In the genomic region with DNA sequence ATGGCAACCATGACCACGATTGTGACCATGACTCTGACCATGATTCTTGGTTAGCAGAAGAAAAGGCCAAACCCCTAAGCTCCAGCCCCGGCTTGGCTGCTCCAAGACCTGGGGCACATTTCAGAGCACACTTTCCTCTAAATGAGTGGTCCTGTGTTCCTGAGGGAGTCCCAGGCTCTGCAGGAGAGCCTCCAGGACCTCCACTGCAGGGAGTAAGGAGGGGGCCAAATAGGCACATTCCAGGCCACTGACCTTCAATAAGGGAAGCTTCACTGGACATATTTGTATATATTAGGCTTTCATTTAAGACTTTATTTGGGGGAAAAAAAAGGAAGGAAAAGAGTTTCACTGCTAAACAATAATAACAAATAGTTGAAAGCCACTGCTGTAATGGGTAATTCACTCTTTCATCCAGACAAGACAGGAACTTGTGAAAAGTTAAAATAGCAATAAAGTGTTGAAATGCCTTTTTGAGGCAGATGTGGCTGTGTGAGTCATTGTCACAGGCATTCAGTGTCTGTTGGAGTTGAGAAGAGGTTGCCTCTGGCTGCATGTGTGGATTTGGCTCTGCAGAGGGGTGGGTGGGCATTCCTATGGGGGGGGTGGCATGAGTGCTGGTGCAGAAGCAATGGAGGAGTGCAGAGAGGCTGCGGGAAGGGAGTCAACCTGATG, we compare ENCODE assay signal across 11 cellular contexts.
DNase-seq lines count a peak whose midpoint lies in the region; ATAC-seq and TF ChIP-seq lines count a peak whose summit lies in the region.
"Had no signal": no experiment of that assay in that cellular context is flagged by ENCODE, and none has a peak within 500 bp of the region (broad histone marks: within the 10 kb centered on the region; RNA-seq: fewer than 3 reads in every experiment).

No MANE protein-coding gene starts in this region.

- peak overlapping the region; percentile 96 for H2BK5ac ChIP-seq in IMR-90 (ENCODE audit: low read depth, low read length, poor library complexity, severe bottlenecking)

- 0 out of 2 replicates have a peak overlapping the region, but pooled peaks have one; percentile 1 for H3K4me2 ChIP-seq in IMR-90 (ENCODE audit: low read depth, low read length)

- TF ChIP-seq POLR2A in IMR-90 (IDR thresholded peaks at IDR 0.05; ENCODE audit: low read depth, low read length): no peak

- in situ Hi-C loops in IMR-90 (cut with MboI; ENCODE audit: low sequenced_read_pairs) (no loop called here), astrocyte of the spinal cord (cut with HindIII; ENCODE audit: low sequenced_read_pairs) (no loop called here)

- H2BK15ac ChIP-seq in IMR-90 (ENCODE audit: low read depth, low read length): peak overlapping the region; percentile 62

- DNase-seq in AG08395 (ENCODE audit: low spot score) (peak; percentile 84), IMR-90 (peak; percentile 87), astrocyte of the spinal cord (ENCODE audit: low read depth, low spot score) (peak; percentile 86), medulla oblongata (ENCODE audit: extremely low spot score) (peak; percentile 54)
- DNase-seq in activated CD4-positive, CD25-positive, alpha-beta regulatory T cell treated with anti-CD3 and anti-CD28 coated beads, Interleukin-2, amount 50 U/mL, for 72 hours: no peak
- DNase-seq: activated CD8-positive, alpha-beta memory T cell treated with anti-CD3 and anti-CD28 coated beads, Interleukin-2, amount 50 U/mL, for 4 hours; heart right ventricle; NCI-H446 had no signal

- H3K79me1 ChIP-seq in IMR-90 (ENCODE audit: low read depth in 1 of 2, low read length in 2 of 2): peaks cover 0 to 10% of the 10 kb centered on the region in 2 experiments; a peak in 1 of 4 replicates

- H2AFZ ChIP-seq in IMR-90 (replicated peaks; ENCODE audit: low read length, poor library complexity): no peak overlapping the region

- no TSS peak for BruUV-seq in IMR-90 (replicated peaks; lab: Mats Ljungman, UMichigan)

- dilution Hi-C loops in IMR-90 (cut with HindIII; ENCODE audit: low sequenced_read_pairs, unreplicated experiment): no loop called here

- H4K91ac ChIP-seq in IMR-90 (ENCODE audit: insufficient read depth, low read depth, low read length): peak overlapping the region; percentile 93

- peak overlapping the region; percentile 98 for H3K4ac ChIP-seq in IMR-90 (ENCODE audit: low read depth, low read length)

- H3K4me3 ChIP-seq in IMR-90 (ENCODE audit: insufficient read depth, low read depth, low read length): no peak overlapping the region
- no peak overlapping the region for H3K4me3 ChIP-seq in astrocyte of the spinal cord (ENCODE audit: low read depth, low read length)
- H3K4me3 ChIP-seq: heart right ventricle had no signal

- intact Hi-C loops in IMR-90 (cut with micrococcal nuclease): loop anchor here (1.0 kb wide), 1 partner anchor 21 kb away; no protein-coding TSS in a partner anchor

- WGBS in IMR-90 (ENCODE audit: extremely low coverage in 2 of 2, insufficient read length in 1 of 2), 2 experiments: 83% methylated on average over 1 of the region's 3 CpGs; no CpG with 5 or more reads in 1 of the 2 experiments

- peak overlapping the region; percentile 67 for H3K56ac ChIP-seq in IMR-90 (ENCODE audit: extremely low read depth, insufficient read depth, low read length)

- H3K18ac ChIP-seq in IMR-90 (ENCODE audit: low read depth, low read length): peak overlapping the region; percentile 87

- peak overlapping the region; percentile 97 for H3K27ac ChIP-seq in IMR-90 (ENCODE audit: insufficient read depth, low read length)

- H4K20me1 ChIP-seq in IMR-90 (ENCODE audit: insufficient read depth, low read length): 0 out of 2 replicates have a peak, but pooled peaks cover 3% of the 10 kb centered on the region

- H2AK9ac ChIP-seq in IMR-90 (replicated peaks; ENCODE audit: low read depth, low read length, poor library complexity): peak overlapping the region; percentile 53

- CTCF ChIA-PET in IMR-90 (lab: Yijun Ruan, JAX): no interaction called here

- peak overlapping the region; percentile 25 for H3K9ac ChIP-seq in IMR-90 (ENCODE audit: low read depth, low read length)

- no peak for TF ChIP-seq CTCF in IMR-90 (conservative IDR thresholded peaks at IDR 0.05; ENCODE audit: low read depth, low read length)
- no peak for TF ChIP-seq CTCF in astrocyte of the spinal cord (IDR thresholded peaks at IDR 0.05; ENCODE audit: low read depth, low read length)

- no peaks in the 10 kb centered on the region for H3K27me3 ChIP-seq in IMR-90 (ENCODE audit: control insufficient read depth, insufficient read depth, low read length)

- H2AK5ac ChIP-seq in IMR-90 (ENCODE audit: low read depth, low read length): peak overlapping the region; percentile 98

- POLR2A ChIA-PET in IMR-90 (lab: Charles Lee; ENCODE audit: unreplicated experiment): no interaction called here

- H3K4me1 ChIP-seq in IMR-90 (ENCODE audit: control insufficient read depth, insufficient read depth, low read length): peaks cover 24% of the 10 kb centered on the region

- peak overlapping the region; percentile 90 for H4K5ac ChIP-seq in IMR-90 (ENCODE audit: low read depth, low read length)

- ATAC-seq in IMR-90 (ENCODE audit: low read depth) (peak; percentile 73), HG02763 (IDR thresholded peaks at IDR 0.05; ENCODE audit: unreplicated experiment) (no peak), GM19324 (IDR thresholded peaks at IDR 0.05; ENCODE audit: low FRiP score, unreplicated experiment) (no peak), HG03520 (IDR thresholded peaks at IDR 0.05; ENCODE audit: unreplicated experiment) (no peak)

- H3K36me3 ChIP-seq in IMR-90 (ENCODE audit: control insufficient read depth, insufficient read depth, low read length): peaks cover 37% of the 10 kb centered on the region; the same call in 1 of the 2 replicates

- H3K9me1 ChIP-seq in IMR-90 (ENCODE audit: insufficient read depth, low read length): peaks cover 24% of the 10 kb centered on the region

- peak overlapping the region; percentile 75 to 89 for H4K8ac ChIP-seq in IMR-90 (ENCODE audit: low read depth in 2 of 2, low read length in 2 of 2)

- H2BK120ac ChIP-seq in IMR-90 (ENCODE audit: low read depth, low read length): peak overlapping the region; percentile 97

- H3K23ac ChIP-seq in IMR-90 (ENCODE audit: low read depth, low read length): peak overlapping the region; percentile 96

- H3K9me3 ChIP-seq in IMR-90 (ENCODE audit: control insufficient read depth, insufficient read depth, low read length): peaks cover 17% of the 10 kb centered on the region

- no peak for TF ChIP-seq RAD21 in IMR-90 (IDR thresholded peaks at IDR 0.05; ENCODE audit: low read length)

- peak overlapping the region; percentile 97 for H2BK20ac ChIP-seq in IMR-90 (ENCODE audit: low read depth, low read length)

- H3K14ac ChIP-seq in IMR-90 (replicated peaks; ENCODE audit: low read depth, low read length): peak overlapping the region; percentile 89

TF ChIP-seq in IMR-90, 13 proteins besides CTCF, POLR2A, EP300 and RAD21:
- TF ChIP-seq, protein P1, sequence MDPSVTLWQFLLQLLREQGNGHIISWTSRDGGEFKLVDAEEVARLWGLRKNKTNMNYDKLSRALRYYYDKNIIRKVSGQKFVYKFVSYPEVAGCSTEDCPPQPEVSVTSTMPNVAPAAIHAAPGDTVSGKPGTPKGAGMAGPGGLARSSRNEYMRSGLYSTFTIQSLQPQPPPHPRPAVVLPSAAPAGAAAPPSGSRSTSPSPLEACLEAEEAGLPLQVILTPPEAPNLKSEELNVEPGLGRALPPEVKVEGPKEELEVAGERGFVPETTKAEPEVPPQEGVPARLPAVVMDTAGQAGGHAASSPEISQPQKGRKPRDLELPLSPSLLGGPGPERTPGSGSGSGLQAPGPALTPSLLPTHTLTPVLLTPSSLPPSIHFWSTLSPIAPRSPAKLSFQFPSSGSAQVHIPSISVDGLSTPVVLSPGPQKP (IDR thresholded peaks at IDR 0.05; ENCODE audit: borderline replicate concordance, low read depth, low read length): no peak
- TF ChIP-seq SMC3 (IDR thresholded peaks at IDR 0.05; ENCODE audit: low read depth, low read length) (no peak), FOS (IDR thresholded peaks at IDR 0.05; ENCODE audit: low read depth, low read length) (peak; percentile 46), NFE2L2 (IDR thresholded peaks at IDR 0.05; ENCODE audit: low read depth, low read length) (no peak), BHLHE40 (IDR thresholded peaks at IDR 0.05; ENCODE audit: low read depth, low read length) (peak; percentile 58), MXI1 (IDR thresholded peaks at IDR 0.05; ENCODE audit: borderline replicate concordance, low read depth, low read length) (no peak), MAFK (IDR thresholded peaks at IDR 0.05; ENCODE audit: low read depth, low read length) (no peak), MAZ (IDR thresholded peaks at IDR 0.05; ENCODE audit: borderline replicate concordance, low read depth, low read length) (peak; percentile 62; the same call in 1 of the 2 replicates), CEBPB (IDR thresholded peaks at IDR 0.05; ENCODE audit: low read depth, low read length) (peak; percentile 67), RFX5 (IDR thresholded peaks at IDR 0.05; ENCODE audit: low read depth, low read length) (no peak), CHD1 (IDR thresholded peaks at IDR 0.05; ENCODE audit: low read depth, low read length) (no peak), RCOR1 (IDR thresholded peaks at IDR 0.05; ENCODE audit: insufficient replicate concordance, low read length) (peak; percentile 20)
- TF ChIP-seq, protein P2, sequence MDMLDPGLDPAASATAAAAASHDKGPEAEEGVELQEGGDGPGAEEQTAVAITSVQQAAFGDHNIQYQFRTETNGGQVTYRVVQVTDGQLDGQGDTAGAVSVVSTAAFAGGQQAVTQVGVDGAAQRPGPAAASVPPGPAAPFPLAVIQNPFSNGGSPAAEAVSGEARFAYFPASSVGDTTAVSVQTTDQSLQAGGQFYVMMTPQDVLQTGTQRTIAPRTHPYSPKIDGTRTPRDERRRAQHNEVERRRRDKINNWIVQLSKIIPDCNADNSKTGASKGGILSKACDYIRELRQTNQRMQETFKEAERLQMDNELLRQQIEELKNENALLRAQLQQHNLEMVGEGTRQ (IDR thresholded peaks at IDR 0.05; ENCODE audit: low read depth, low read length): no peak
